ENCODE assay signal across 21 cellular contexts in genomic region chr6:69231983-69232382, GRCh38.
"Had no signal": no experiment of that assay in that cellular context is flagged by ENCODE, and none has a peak within 500 bp of the region (broad histone marks: within the 10 kb centered on the region; RNA-seq: fewer than 3 reads in every experiment).

No MANE protein-coding gene starts in this region.

- H3K4me3 ChIP-seq: colonic mucosa, mucosa of descending colon, neural progenitor cell, psoas muscle, right lobe of liver, tibial nerve, vagina had no signal

- H3K9ac ChIP-seq: neural progenitor cell had no signal

- H3K9me3 Mint-ChIP-seq: activated CD4-positive, alpha-beta T cell treated with anti-CD3 and anti-CD28 coated beads, Interleukin-2, amount 10 ng/mL, durations not matched to agents 24 days and 14 days; activated T-helper 2 cell treated with anti-CD3 and anti-CD28 coated beads, Interferon-gamma antibody, Interleukin-2, Interleukin-4, amounts not matched to agents 10 μg/mL and 5 μg/mL and 100 μg/mL, durations not matched to agents 14 hours and 24 hours and 36 hours; neural progenitor cell had no signal

- H3K4me1 ChIP-seq: colonic mucosa, neural progenitor cell, psoas muscle, right lobe of liver, tibial nerve, vagina had no signal

- H3K36me3 ChIP-seq: colonic mucosa, neural progenitor cell, right lobe of liver, tibial nerve, vagina had no signal

- H2AFZ ChIP-seq: neural progenitor cell had no signal

- H3K27ac Mint-ChIP-seq: activated CD4-positive, alpha-beta T cell treated with anti-CD3 and anti-CD28 coated beads, Interleukin-2, amount 10 ng/mL, durations not matched to agents 24 days and 14 days; activated CD8-positive, alpha-beta T cell treated with anti-CD3 and anti-CD28 coated beads for 36 hours; activated naive CD8-positive, alpha-beta T cell treated with anti-CD3 and anti-CD28 coated beads, Interleukin-2, amount 10 ng/mL, durations not matched to agents 7 days and 5 days; activated T-helper 2 cell treated with anti-CD3 and anti-CD28 coated beads, Interferon-gamma antibody, Interleukin-2, Interleukin-4, amounts not matched to agents 10 μg/mL and 5 μg/mL and 100 μg/mL, durations not matched to agents 14 hours and 24 hours and 36 hours; naive B cell; neural progenitor cell; stimulated activated naive CD8-positive, alpha-beta T cell treated with anti-CD3 and anti-CD28 coated beads, Interleukin-15, Interleukin-2, amounts not matched to agents 100 ng/mL and 50 ng/mL, for 24 hours had no signal

- H3K4me2 ChIP-seq: neural progenitor cell had no signal

- H3K9me3 ChIP-seq: colonic mucosa, mucosa of descending colon, psoas muscle, right lobe of liver, tibial nerve, vagina had no signal

- DNase-seq: activated CD4-positive, alpha-beta T cell treated with anti-CD3 and anti-CD28 coated beads, Interleukin-2, amount 10 ng/mL, durations not matched to agents 24 days and 14 days; activated CD8-positive, alpha-beta T cell treated with anti-CD3 and anti-CD28 coated beads for 36 hours; activated naive CD4-positive, alpha-beta T cell treated with Interleukin-2 at 50 U/mL for 16 hours; activated naive CD8-positive, alpha-beta T cell treated with anti-CD3 and anti-CD28 coated beads, Interleukin-2, amount 10 ng/mL, durations not matched to agents 7 days and 5 days; activated T-cell treated with anti-CD3 and anti-CD28 coated beads, Interleukin-2, amount 50 U/mL, for 1 hour; colonic mucosa; foreskin melanocyte; mesenchymal stem cell; mucosa of descending colon; naive B cell; psoas muscle; right lobe of liver; small intestine; stimulated activated CD4-positive, alpha-beta T cell treated with anti-CD3 and anti-CD28 coated beads, Interleukin-15, amount 100 ng/mL, for 24 hours; stimulated activated CD4-positive, alpha-beta T cell treated with anti-CD3 and anti-CD28 coated beads, Interleukin-2, amount 100 ng/mL, for 48 hours; T1000 had no signal

- H3K27me3 Mint-ChIP-seq: activated CD4-positive, alpha-beta T cell treated with anti-CD3 and anti-CD28 coated beads, Interleukin-2, amount 10 ng/mL, durations not matched to agents 24 days and 14 days; activated CD8-positive, alpha-beta T cell treated with anti-CD3 and anti-CD28 coated beads for 36 hours had no signal

- H3K27me3 ChIP-seq: colonic mucosa, right lobe of liver, tibial nerve, vagina had no signal

- H3K4me1 Mint-ChIP-seq: naive B cell had no signal

- H3K36me3 Mint-ChIP-seq: activated naive CD8-positive, alpha-beta T cell treated with anti-CD3 and anti-CD28 coated beads, Interleukin-2, amount 10 ng/mL, durations not matched to agents 7 days and 5 days; neural progenitor cell had no signal

- H3K27ac ChIP-seq: colonic mucosa, neural progenitor cell, psoas muscle, right lobe of liver, tibial nerve, vagina had no signal

- ATAC-seq: activated CD8-positive, alpha-beta T cell treated with anti-CD3 and anti-CD28 coated beads for 36 hours; mucosa of descending colon; psoas muscle; right lobe of liver had no signal

- H3K4me3 Mint-ChIP-seq: activated CD4-positive, alpha-beta T cell treated with anti-CD3 and anti-CD28 coated beads, Interleukin-2, amount 10 ng/mL, durations not matched to agents 24 days and 14 days; activated CD8-positive, alpha-beta T cell treated with anti-CD3 and anti-CD28 coated beads for 36 hours; activated naive CD8-positive, alpha-beta T cell treated with anti-CD3 and anti-CD28 coated beads, Interleukin-2, amount 10 ng/mL, durations not matched to agents 7 days and 5 days; naive B cell; stimulated activated naive CD8-positive, alpha-beta T cell treated with anti-CD3 and anti-CD28 coated beads, Interleukin-15, Interleukin-2, amounts not matched to agents 100 ng/mL and 50 ng/mL, for 24 hours had no signal
